8 cellular contexts compared by ENCODE assay signal in the genomic region with DNA sequence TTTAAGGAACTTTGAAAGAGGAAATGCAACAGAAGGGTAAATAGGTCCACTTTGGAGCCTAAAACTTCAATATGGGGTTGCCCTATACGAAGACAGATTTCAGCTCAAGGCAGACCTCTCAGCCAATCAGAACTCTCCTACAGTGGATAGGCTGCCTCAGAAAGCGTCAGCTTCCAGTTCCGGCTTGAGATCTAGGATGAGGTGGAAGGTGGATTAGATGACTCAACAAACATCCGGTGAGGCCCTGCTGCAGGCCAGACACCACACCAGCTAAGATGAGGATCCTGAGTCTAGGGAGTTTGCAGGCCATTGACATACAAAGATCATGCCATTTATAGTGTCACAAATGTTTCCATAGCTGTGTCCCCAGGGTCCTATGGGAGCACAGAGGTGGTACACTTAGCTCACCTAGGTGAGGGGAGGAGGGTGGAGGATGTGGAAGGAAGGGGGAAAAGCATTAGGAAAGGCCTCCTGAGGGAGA. TPM values are rescaled to one million over a fixed set of nuclear protein-coding genes. Genes with fewer than 3 reads are reported as not detected.
A peak's percentile ranks its signal among the peaks of the same experiment; 100 is the strongest.
DNase-seq lines count a peak whose midpoint lies in the region; ATAC-seq, FAIRE-seq and TF ChIP-seq lines count a peak whose summit lies in the region.

No MANE protein-coding gene starts in this region.

- no peak overlapping the region for H3K18ac ChIP-seq in H1 (ENCODE audit: extremely low read depth, low read length)

- WGBS in H1 (ENCODE audit: extremely low coverage in 1 of 2, insufficient coverage in 1 of 2, insufficient read length in 1 of 2, insufficient replicate concordance in 2 of 2, low coverage in 1 of 2, low lambda C conversion rate in 2 of 2, missing lambda C conversion rate in 1 of 2), 2 experiments, result 81% methylated on average over 4 of the region's 4 CpGs; no CpG with 5 or more reads in 1 of the 2 experiments
- 74 to 79% (median 76%) methylated on average over 4 of the region's 4 CpGs for WGBS in small intestine, 3 donors

- H3K4me3 ChIP-seq in H1 (ENCODE audit: extremely low read depth in 1 of 4, insufficient read depth in 2 of 4, low read depth in 3 of 4, low read length in 4 of 4) (no peak overlapping the region), small intestine (ENCODE audit: low read depth in 1 of 2, low read length in 2 of 2) (no peak overlapping the region)

- TF ChIP-seq EP300 in H1 (IDR thresholded peaks at IDR 0.05; ENCODE audit: borderline replicate concordance in 1 of 2, low read depth in 2 of 2, low read length in 2 of 2), result no peak

- no peak overlapping the region for H2BK12ac ChIP-seq in H1 (ENCODE audit: low read depth, low read length)

- H4K20me1 ChIP-seq in H1 (replicated peaks in 1 of 2; ENCODE audit: control insufficient read depth in 1 of 2, insufficient read depth in 2 of 2, low read length in 2 of 2), result no peaks in the 10 kb centered on the region

- H3K4ac ChIP-seq in H1 (replicated peaks; ENCODE audit: insufficient read length, low read depth, low read length), result no peak overlapping the region

- H2BK15ac ChIP-seq in H1 (ENCODE audit: low read length), result no peak overlapping the region

- no peak for TF ChIP-seq CTCF in H1 (IDR thresholded peaks at IDR 0.05; ENCODE audit: control extremely low read depth in 1 of 3, insufficient read depth in 1 of 3, low read depth in 1 of 3, low read length in 3 of 3)

- no peaks in the 10 kb centered on the region for H3K36me3 ChIP-seq in H1 (ENCODE audit: control insufficient read depth in 2 of 4, insufficient read depth in 4 of 4, low read length in 3 of 4)
- H3K36me3 ChIP-seq in small intestine (ENCODE audit: control insufficient read depth in 2 of 2, insufficient read depth in 2 of 2, low read length in 2 of 2), result no peaks in the 10 kb centered on the region

- peak; percentile 58 for TF ChIP-seq POLR2A in GM18505 (IDR thresholded peaks at IDR 0.05; ENCODE audit: borderline replicate concordance, extremely low read depth, insufficient read depth, insufficient read length)
- TF ChIP-seq POLR2A in H1 (IDR thresholded peaks at IDR 0.05; ENCODE audit: control extremely low read depth in 1 of 2, low read depth in 2 of 2, low read length in 2 of 2), result no peak

- H2AFZ ChIP-seq in H1 (ENCODE audit: low read length), result 0 out of 2 replicates have a peak overlapping the region, but pooled peaks have one; percentile 46

- H3K79me2 ChIP-seq in H1 (ENCODE audit: control insufficient read depth in 1 of 2, insufficient read depth in 2 of 2, low read length in 2 of 2), result no peaks in the 10 kb centered on the region

- H2BK120ac ChIP-seq in H1 (replicated peaks; ENCODE audit: low read depth, low read length), result no peak overlapping the region

- FAIRE-seq in H1 (lab: Jason Lieb, UNC) (no peak), small intestine (lab: Jason Lieb, UNC) (no peak)

- peak in 1 of 2 experiments; percentile 16 for DNase-seq in H1 (ENCODE audit: low read depth in 1 of 2, low spot score in 2 of 2)
- no peak for DNase-seq in small intestine
- DNase-seq in KG1 (lab: John Stamatoyannopoulos, UW), result no peak
- DNase-seq in NCI-H146 treated with DMSO at 0.1 percent for 48 hours (lab: John Stamatoyannopoulos, UW; ENCODE audit: unreplicated experiment), result no peak
- DNase-seq in NCI-H187 treated with DMSO at 0.1 percent for 48 hours (lab: John Stamatoyannopoulos, UW), result no peak

- H2BK20ac ChIP-seq in H1 (ENCODE audit: low read length), result no peak overlapping the region

- TF ChIP-seq RAD21 in H1 (IDR thresholded peaks at IDR 0.05 in 1 of 2, conservative IDR thresholded peaks at IDR 0.05 in 1 of 2; ENCODE audit: low read depth in 2 of 2, low read length in 2 of 2), result no peak

- no peak overlapping the region for H2BK5ac ChIP-seq in H1 (ENCODE audit: low read depth, low read length)

- POLR2A ChIA-PET in H1 (lab: Charles Lee; ENCODE audit: partially characterized antibody), result no interaction called here

- H3K79me1 ChIP-seq in H1 (ENCODE audit: low read depth, low read length), result no peaks in the 10 kb centered on the region

- no peak overlapping the region for H3K4me2 ChIP-seq in H1 (ENCODE audit: insufficient read depth in 1 of 2, low read depth in 2 of 2, low read length in 2 of 2)

- H4K8ac ChIP-seq in H1 (ENCODE audit: extremely low read depth, insufficient read depth, low read length), result no peak overlapping the region

- no peak overlapping the region for H3K14ac ChIP-seq in H1 (ENCODE audit: insufficient read length)

- H3K27me3 ChIP-seq in H1 (replicated peaks in 1 of 4; ENCODE audit: control insufficient read depth in 3 of 4, extremely low read depth in 1 of 4, insufficient read depth in 3 of 4, low read length in 3 of 4) (no peaks in the 10 kb centered on the region; a peak in 1 of 7 replicates), small intestine (ENCODE audit: control insufficient read depth in 2 of 2, insufficient read depth in 2 of 2, low read length in 2 of 2) (no peaks in the 10 kb centered on the region)

- peak; percentile 91 for ATAC-seq in GM18505 (IDR thresholded peaks at IDR 0.05; ENCODE audit: unreplicated experiment)
- ATAC-seq in GM21529 (IDR thresholded peaks at IDR 0.05; ENCODE audit: unreplicated experiment), result peak; percentile 90
- ATAC-seq in HG03571 (IDR thresholded peaks at IDR 0.05; ENCODE audit: unreplicated experiment), result peak; percentile 85

- H3K23ac ChIP-seq in H1 (ENCODE audit: insufficient read length), result no peak overlapping the region

- no peak overlapping the region; a peak in 1 of 7 replicates for H3K9ac ChIP-seq in H1 (replicated peaks in 1 of 4; ENCODE audit: extremely low read depth in 1 of 4, low read depth in 3 of 4, low read length in 3 of 4)

- H4K5ac ChIP-seq in H1 (ENCODE audit: insufficient read length, low read depth, low read length), result no peak overlapping the region

- H3K4me1 ChIP-seq in H1 (replicated peaks in 1 of 4; ENCODE audit: control insufficient read depth in 3 of 4, insufficient read depth in 4 of 4, low read length in 3 of 4) (peaks cover 0 to 9% (median 4%) of the 10 kb centered on the region in 4 experiments; a peak in 2 of 7 replicates), small intestine (ENCODE audit: control insufficient read depth in 2 of 2, insufficient read depth in 1 of 2, low read depth in 1 of 2, low read length in 1 of 2) (no peaks in the 10 kb centered on the region)

- CTCF ChIA-PET in H1 (lab: Charles Lee; ENCODE audit: partially characterized antibody), result interaction anchor here (0.6 to 8.2 kb wide), 10 partner anchors 13 to 155 kb away, joined by 3 to 107 read pairs (median 6); no protein-coding TSS in a partner anchor

- H2AK5ac ChIP-seq in H1 (ENCODE audit: low read depth, low read length), result no peak overlapping the region

- no peaks in the 10 kb centered on the region for H3K23me2 ChIP-seq in H1 (ENCODE audit: low read depth, low read length)

- H3K9me3 ChIP-seq in H1 (ENCODE audit: insufficient read depth in 2 of 2, low read depth in 1 of 2, low read length in 1 of 2), result no peaks in the 10 kb centered on the region
- no peaks in the 10 kb centered on the region for H3K9me3 ChIP-seq in small intestine (ENCODE audit: control insufficient read depth, low read depth)

- no peak overlapping the region for H3K27ac ChIP-seq in H1 (ENCODE audit: low read depth, low read length)
- peak overlapping the region in 1 of 2 donors; percentile 27 for H3K27ac ChIP-seq in small intestine (ENCODE audit: low read depth in 1 of 2, low read length in 1 of 2)

- H3K56ac ChIP-seq in H1 (replicated peaks; ENCODE audit: insufficient read length, low read depth, low read length), result no peak overlapping the region

- no peak overlapping the region for H4K91ac ChIP-seq in H1 (replicated peaks; ENCODE audit: insufficient read length, low read length)

TF ChIP-seq in H1, 55 proteins besides CTCF, POLR2A, EP300 and RAD21:
- TF ChIP-seq SP2 (IDR thresholded peaks at IDR 0.05; ENCODE audit: low read length), result no peak
- TF ChIP-seq NANOG (IDR thresholded peaks at IDR 0.05; ENCODE audit: insufficient read depth, low read depth, low read length, poor library complexity, severe bottlenecking), result no peak
- TF ChIP-seq SAP30 (IDR thresholded peaks at IDR 0.05; ENCODE audit: insufficient read depth, insufficient replicate concordance, low read length), result no peak
- TF ChIP-seq RXRA (IDR thresholded peaks at IDR 0.05; ENCODE audit: insufficient read depth, low read depth, low read length), result no peak
- TF ChIP-seq, protein P1, sequence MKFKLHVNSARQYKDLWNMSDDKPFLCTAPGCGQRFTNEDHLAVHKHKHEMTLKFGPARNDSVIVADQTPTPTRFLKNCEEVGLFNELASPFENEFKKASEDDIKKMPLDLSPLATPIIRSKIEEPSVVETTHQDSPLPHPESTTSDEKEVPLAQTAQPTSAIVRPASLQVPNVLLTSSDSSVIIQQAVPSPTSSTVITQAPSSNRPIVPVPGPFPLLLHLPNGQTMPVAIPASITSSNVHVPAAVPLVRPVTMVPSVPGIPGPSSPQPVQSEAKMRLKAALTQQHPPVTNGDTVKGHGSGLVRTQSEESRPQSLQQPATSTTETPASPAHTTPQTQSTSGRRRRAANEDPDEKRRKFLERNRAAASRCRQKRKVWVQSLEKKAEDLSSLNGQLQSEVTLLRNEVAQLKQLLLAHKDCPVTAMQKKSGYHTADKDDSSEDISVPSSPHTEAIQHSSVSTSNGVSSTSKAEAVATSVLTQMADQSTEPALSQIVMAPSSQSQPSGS (IDR thresholded peaks at IDR 0.05; ENCODE audit: low read length), result no peak

RNA-seq across cellular contexts. Expression of gene MFSD6L, which starts 7.9 kb away (rescaled TPM):
- 2.6 and 2.8 TPM in 2 replicates for total RNA-seq in H1 (2021; fragmentation: NEBNext Ultra II Directional; extraction: Animal tissue kit (Norgen Biotek cat#: 25700))
- polyA plus RNA-seq in H1 (2011; rRNA removed) (2.7 and 3.5 TPM in 2 replicates), small intestine (1 to 10 TPM in 1 of 3 donors, under 1 TPM in 1, not detected in 1; 0.81 to 5.8 TPM)
- polyA plus RNA-seq in H1 (2011; cell fraction: cytosol; rRNA removed), result 3.2 TPM
- polyA plus RNA-seq in H1 (2011; cell fraction: nucleus; rRNA removed), result 3.5 TPM
- 1.8 to 3.3 TPM (median 3.0 TPM) in 4 replicates for polyA plus RNA-seq in H1 (2012, experiment 1 of 2)
- 2.3 TPM for polyA plus RNA-seq in H1 (2012, experiment 2 of 2)
- polyA plus RNA-seq in H1 (2013, experiment 1 of 2), result 2.5 TPM
- 2.2 TPM for polyA plus RNA-seq in H1 (2013, experiment 2 of 2)
- 2.8 and 3.6 TPM in 2 replicates for polyA minus RNA-seq in H1 (2011; rRNA and poly(A)+ RNA removed)
- polyA minus RNA-seq in H1 (2011; cell fraction: cytosol; rRNA and poly(A)+ RNA removed), result 2.3 TPM
- polyA minus RNA-seq in H1 (2011; cell fraction: nucleus; rRNA and poly(A)+ RNA removed), result 4.0 TPM

RNA-seq across cellular contexts. Expression of gene SPDYE4, which starts 48.8 kb away (rescaled TPM):
- not detected in 2 replicates for total RNA-seq in H1 (2021; fragmentation: NEBNext Ultra II Directional; extraction: Animal tissue kit (Norgen Biotek cat#: 25700))
- polyA plus RNA-seq in H1 (2011; rRNA removed) (not detected in 2 replicates), small intestine (not detected)
- polyA plus RNA-seq in H1 (2011; cell fraction: cytosol; rRNA removed), result not detected
- polyA plus RNA-seq in H1 (2011; cell fraction: nucleus; rRNA removed), result not detected
- not detected in 4 replicates for polyA plus RNA-seq in H1 (2012, experiment 1 of 2)
- polyA plus RNA-seq in H1 (2012, experiment 2 of 2), result not detected
- not detected for polyA plus RNA-seq in H1 (2013, experiment 1 of 2)
- not detected for polyA plus RNA-seq in H1 (2013, experiment 2 of 2)
- polyA minus RNA-seq in H1 (2011; rRNA and poly(A)+ RNA removed), result not detected in 2 replicates
- not detected for polyA minus RNA-seq in H1 (2011; cell fraction: cytosol; rRNA and poly(A)+ RNA removed)
- not detected for polyA minus RNA-seq in H1 (2011; cell fraction: nucleus; rRNA and poly(A)+ RNA removed)
